In the genomic region with DNA sequence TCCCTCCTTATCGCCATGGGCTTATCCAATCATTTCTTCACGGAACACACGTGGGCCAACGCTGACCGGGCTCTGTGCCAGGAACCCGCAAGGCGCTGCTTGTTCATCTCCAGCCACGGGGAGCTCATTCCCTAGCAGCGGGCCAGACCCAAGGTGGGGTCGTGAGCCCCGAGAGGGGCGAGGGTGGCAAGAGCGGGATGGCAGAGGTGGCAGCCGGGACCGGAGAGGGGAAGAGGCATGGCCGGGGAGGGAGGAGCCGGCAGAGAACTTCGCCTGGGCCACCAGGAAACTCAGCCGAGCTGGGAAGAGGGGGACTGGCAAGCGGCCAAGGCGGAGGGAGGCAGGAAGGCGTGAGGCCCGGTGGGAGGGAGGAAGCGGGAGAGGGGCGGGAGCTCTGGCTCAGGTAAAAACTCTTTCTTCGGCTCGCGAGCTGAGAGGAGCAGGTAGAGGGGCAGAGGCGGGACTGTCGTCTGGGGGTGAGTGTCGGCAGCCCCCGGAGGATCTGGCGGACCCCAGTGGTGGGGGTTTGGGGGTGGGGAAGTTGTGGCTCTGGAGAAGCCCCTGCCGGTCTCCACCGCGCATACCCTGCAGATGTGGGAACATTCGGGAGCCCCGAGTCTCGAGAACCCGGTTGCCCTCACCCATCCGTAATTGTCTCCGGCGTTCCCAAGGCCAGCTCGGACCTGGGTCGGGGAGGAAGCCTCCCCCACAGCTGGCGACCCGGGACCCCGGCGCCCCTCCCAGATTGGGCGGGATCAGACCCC, we compare ENCODE assay signal across 1 cellular context.
TF ChIP-seq lines count a peak whose summit lies in the region.

A gene with protein sequence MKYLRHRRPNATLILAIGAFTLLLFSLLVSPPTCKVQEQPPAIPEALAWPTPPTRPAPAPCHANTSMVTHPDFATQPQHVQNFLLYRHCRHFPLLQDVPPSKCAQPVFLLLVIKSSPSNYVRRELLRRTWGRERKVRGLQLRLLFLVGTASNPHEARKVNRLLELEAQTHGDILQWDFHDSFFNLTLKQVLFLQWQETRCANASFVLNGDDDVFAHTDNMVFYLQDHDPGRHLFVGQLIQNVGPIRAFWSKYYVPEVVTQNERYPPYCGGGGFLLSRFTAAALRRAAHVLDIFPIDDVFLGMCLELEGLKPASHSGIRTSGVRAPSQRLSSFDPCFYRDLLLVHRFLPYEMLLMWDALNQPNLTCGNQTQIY (plus strand): TSS at position 408 of the 764 bp plus-strand sequence. CDS start 12,670 bp downstream, outside the sequence.

TF ChIP-seq in HepG2, 621 proteins besides CTCF, POLR2A, EP300 and RAD21 (continued from another document and continues in another):
- 0 out of 2 replicates have a peak, but pooled peaks have one; percentile 49 for TF ChIP-seq ZNF780A (CRISPR knock-in tag; IDR thresholded peaks at IDR 0.05)
- TF ChIP-seq NFATC3 (CRISPR knock-in tag; IDR thresholded peaks at IDR 0.05): no peak
- TF ChIP-seq CHCHD3 (CRISPR knock-in tag; IDR thresholded peaks at IDR 0.05): no peak
- TF ChIP-seq ADNP (CRISPR knock-in tag; IDR thresholded peaks at IDR 0.05): peak; percentile 68; the same call in 1 of the 2 replicates
- TF ChIP-seq PHF21A (CRISPR knock-in tag; IDR thresholded peaks at IDR 0.05): peak; percentile 44; the same call in 1 of the 2 replicates
- 0 out of 2 replicates have a peak, but pooled peaks have one; percentile 43 for TF ChIP-seq RNF2 (conservative IDR thresholded peaks at IDR 0.05; ENCODE audit: low read depth)
- TF ChIP-seq, protein P1, sequence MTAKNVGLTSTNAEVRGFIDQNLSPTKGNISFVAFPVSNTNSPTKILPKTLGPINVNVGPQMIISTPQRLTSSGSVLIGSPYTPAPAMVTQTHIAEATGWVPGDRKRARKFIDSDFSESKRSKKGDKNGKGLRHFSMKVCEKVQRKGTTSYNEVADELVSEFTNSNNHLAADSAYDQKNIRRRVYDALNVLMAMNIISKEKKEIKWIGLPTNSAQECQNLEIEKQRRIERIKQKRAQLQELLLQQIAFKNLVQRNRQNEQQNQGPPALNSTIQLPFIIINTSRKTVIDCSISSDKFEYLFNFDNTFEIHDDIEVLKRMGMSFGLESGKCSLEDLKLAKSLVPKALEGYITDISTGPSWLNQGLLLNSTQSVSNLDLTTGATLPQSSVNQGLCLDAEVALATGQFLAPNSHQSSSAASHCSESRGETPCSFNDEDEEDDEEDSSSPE (CRISPR knock-in tag; IDR thresholded peaks at IDR 0.05): no peak
- TF ChIP-seq KDM1A (CRISPR knock-in tag; IDR thresholded peaks at IDR 0.05): peak; percentile 97
- peak; percentile 27; the same call in 1 of the 2 replicates for TF ChIP-seq ERF (CRISPR knock-in tag; IDR thresholded peaks at IDR 0.05)
- TF ChIP-seq RFX3 (CRISPR knock-in tag; IDR thresholded peaks at IDR 0.05): no peak
- TF ChIP-seq, protein P2, sequence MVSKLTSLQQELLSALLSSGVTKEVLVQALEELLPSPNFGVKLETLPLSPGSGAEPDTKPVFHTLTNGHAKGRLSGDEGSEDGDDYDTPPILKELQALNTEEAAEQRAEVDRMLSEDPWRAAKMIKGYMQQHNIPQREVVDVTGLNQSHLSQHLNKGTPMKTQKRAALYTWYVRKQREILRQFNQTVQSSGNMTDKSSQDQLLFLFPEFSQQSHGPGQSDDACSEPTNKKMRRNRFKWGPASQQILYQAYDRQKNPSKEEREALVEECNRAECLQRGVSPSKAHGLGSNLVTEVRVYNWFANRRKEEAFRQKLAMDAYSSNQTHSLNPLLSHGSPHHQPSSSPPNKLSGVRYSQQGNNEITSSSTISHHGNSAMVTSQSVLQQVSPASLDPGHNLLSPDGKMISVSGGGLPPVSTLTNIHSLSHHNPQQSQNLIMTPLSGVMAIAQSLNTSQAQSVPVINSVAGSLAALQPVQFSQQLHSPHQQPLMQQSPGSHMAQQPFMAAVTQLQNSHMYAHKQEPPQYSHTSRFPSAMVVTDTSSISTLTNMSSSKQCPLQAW (CRISPR knock-in tag; IDR thresholded peaks at IDR 0.05): peak; percentile 76; the same call in 1 of the 2 replicates
- no peak for TF ChIP-seq ZNF878 (CRISPR knock-in tag; IDR thresholded peaks at IDR 0.05)
- TF ChIP-seq ZNF724P (CRISPR knock-in tag; IDR thresholded peaks at IDR 0.05; ENCODE audit: borderline replicate concordance): no peak
- TF ChIP-seq NR2F1 (CRISPR knock-in tag; IDR thresholded peaks at IDR 0.05): 0 out of 4 replicates have a peak, but pooled peaks of 1 of the 2 experiments have one; percentile 22
- TF ChIP-seq NR2F6 (IDR thresholded peaks at IDR 0.05): no peak
- 0 out of 2 replicates have a peak, but pooled peaks have one; percentile 36 for TF ChIP-seq NR2F6 (CRISPR knock-in tag; IDR thresholded peaks at IDR 0.05)
- TF ChIP-seq POGZ (CRISPR knock-in tag; IDR thresholded peaks at IDR 0.05): peak; percentile 56; the same call in 1 of the 2 replicates
- peak; percentile 74; the same call in 1 of the 3 replicates for TF ChIP-seq MXI1 (IDR thresholded peaks at IDR 0.05; ENCODE audit: borderline replicate concordance, low read depth, low read length)
- no peak for TF ChIP-seq KLF15 (CRISPR knock-in tag; IDR thresholded peaks at IDR 0.05; ENCODE audit: borderline replicate concordance)
- peak; percentile 35; the same call in 1 of the 2 replicates for TF ChIP-seq ZNF768 (CRISPR knock-in tag; IDR thresholded peaks at IDR 0.05)
- TF ChIP-seq, protein P3, sequence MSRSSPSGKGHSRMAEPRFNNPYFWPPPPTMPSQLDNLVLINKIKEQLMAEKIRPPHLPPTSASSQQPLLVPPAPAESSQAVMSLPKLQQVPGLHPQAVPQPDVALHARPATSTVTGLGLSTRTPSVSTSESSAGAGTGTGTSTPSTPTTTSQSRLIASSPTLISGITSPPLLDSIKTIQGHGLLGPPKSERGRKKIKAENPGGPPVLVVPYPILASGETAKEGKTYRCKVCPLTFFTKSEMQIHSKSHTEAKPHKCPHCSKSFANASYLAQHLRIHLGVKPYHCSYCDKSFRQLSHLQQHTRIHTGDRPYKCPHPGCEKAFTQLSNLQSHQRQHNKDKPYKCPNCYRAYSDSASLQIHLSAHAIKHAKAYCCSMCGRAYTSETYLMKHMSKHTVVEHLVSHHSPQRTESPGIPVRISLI (CRISPR knock-in tag; IDR thresholded peaks at IDR 0.05; ENCODE audit: borderline replicate concordance): peak; percentile 16; the same call in 1 of the 2 replicates
- TF ChIP-seq POLR2AphosphoS5 (IDR thresholded peaks at IDR 0.05; ENCODE audit: low read depth, low read length): peak; percentile 50
- TF ChIP-seq SPEN (CRISPR knock-in tag; IDR thresholded peaks at IDR 0.05; ENCODE audit: low read depth): 0 out of 2 replicates have a peak, but pooled peaks have one; percentile 19
- no peak for TF ChIP-seq ZNF224 (CRISPR knock-in tag; IDR thresholded peaks at IDR 0.05)
- TF ChIP-seq, protein P4, sequence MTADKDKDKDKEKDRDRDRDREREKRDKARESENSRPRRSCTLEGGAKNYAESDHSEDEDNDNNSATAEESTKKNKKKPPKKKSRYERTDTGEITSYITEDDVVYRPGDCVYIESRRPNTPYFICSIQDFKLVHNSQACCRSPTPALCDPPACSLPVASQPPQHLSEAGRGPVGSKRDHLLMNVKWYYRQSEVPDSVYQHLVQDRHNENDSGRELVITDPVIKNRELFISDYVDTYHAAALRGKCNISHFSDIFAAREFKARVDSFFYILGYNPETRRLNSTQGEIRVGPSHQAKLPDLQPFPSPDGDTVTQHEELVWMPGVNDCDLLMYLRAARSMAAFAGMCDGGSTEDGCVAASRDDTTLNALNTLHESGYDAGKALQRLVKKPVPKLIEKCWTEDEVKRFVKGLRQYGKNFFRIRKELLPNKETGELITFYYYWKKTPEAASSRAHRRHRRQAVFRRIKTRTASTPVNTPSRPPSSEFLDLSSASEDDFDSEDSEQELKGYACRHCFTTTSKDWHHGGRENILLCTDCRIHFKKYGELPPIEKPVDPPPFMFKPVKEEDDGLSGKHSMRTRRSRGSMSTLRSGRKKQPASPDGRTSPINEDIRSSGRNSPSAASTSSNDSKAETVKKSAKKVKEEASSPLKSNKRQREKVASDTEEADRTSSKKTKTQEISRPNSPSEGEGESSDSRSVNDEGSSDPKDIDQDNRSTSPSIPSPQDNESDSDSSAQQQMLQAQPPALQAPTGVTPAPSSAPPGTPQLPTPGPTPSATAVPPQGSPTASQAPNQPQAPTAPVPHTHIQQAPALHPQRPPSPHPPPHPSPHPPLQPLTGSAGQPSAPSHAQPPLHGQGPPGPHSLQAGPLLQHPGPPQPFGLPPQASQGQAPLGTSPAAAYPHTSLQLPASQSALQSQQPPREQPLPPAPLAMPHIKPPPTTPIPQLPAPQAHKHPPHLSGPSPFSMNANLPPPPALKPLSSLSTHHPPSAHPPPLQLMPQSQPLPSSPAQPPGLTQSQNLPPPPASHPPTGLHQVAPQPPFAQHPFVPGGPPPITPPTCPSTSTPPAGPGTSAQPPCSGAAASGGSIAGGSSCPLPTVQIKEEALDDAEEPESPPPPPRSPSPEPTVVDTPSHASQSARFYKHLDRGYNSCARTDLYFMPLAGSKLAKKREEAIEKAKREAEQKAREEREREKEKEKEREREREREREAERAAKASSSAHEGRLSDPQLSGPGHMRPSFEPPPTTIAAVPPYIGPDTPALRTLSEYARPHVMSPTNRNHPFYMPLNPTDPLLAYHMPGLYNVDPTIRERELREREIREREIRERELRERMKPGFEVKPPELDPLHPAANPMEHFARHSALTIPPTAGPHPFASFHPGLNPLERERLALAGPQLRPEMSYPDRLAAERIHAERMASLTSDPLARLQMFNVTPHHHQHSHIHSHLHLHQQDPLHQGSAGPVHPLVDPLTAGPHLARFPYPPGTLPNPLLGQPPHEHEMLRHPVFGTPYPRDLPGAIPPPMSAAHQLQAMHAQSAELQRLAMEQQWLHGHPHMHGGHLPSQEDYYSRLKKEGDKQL (CRISPR knock-in tag; IDR thresholded peaks at IDR 0.05; ENCODE audit: low read depth): 0 out of 2 replicates have a peak, but pooled peaks have one; percentile 19
- TF ChIP-seq, protein P5, sequence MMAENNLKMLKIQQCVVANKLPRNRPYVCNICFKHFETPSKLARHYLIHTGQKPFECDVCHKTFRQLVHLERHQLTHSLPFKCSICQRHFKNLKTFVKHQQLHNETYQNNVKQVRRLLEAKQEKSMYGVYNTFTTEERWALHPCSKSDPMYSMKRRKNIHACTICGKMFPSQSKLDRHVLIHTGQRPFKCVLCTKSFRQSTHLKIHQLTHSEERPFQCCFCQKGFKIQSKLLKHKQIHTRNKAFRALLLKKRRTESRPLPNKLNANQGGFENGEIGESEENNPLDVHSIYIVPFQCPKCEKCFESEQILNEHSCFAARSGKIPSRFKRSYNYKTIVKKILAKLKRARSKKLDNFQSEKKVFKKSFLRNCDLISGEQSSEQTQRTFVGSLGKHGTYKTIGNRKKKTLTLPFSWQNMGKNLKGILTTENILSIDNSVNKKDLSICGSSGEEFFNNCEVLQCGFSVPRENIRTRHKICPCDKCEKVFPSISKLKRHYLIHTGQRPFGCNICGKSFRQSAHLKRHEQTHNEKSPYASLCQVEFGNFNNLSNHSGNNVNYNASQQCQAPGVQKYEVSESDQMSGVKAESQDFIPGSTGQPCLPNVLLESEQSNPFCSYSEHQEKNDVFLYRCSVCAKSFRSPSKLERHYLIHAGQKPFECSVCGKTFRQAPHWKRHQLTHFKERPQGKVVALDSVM (CRISPR knock-in tag; IDR thresholded peaks at IDR 0.05): peak; percentile 95
- TF ChIP-seq TEAD2 (CRISPR knock-in tag; IDR thresholded peaks at IDR 0.05): no peak
- peak; percentile 84; the same call in 1 of the 2 replicates for TF ChIP-seq CHD4 (IDR thresholded peaks at IDR 0.05; ENCODE audit: borderline replicate concordance, low read length)
- TF ChIP-seq ARNT2 (CRISPR knock-in tag; IDR thresholded peaks at IDR 0.05; ENCODE audit: low read depth): peak; percentile 14; the same call in 1 of the 2 replicates
- TF ChIP-seq, protein P6, sequence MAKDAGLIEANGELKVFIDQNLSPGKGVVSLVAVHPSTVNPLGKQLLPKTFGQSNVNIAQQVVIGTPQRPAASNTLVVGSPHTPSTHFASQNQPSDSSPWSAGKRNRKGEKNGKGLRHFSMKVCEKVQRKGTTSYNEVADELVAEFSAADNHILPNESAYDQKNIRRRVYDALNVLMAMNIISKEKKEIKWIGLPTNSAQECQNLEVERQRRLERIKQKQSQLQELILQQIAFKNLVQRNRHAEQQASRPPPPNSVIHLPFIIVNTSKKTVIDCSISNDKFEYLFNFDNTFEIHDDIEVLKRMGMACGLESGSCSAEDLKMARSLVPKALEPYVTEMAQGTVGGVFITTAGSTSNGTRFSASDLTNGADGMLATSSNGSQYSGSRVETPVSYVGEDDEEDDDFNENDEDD (CRISPR knock-in tag; IDR thresholded peaks at IDR 0.05; ENCODE audit: borderline replicate concordance): 0 out of 2 replicates have a peak, but pooled peaks have one; percentile 54
- TF ChIP-seq SOX6 (IDR thresholded peaks at IDR 0.05): no peak
- TF ChIP-seq SOX6 (CRISPR knock-in tag; IDR thresholded peaks at IDR 0.05): peak; percentile 31; the same call in 1 of the 2 replicates
- TF ChIP-seq, protein P7, sequence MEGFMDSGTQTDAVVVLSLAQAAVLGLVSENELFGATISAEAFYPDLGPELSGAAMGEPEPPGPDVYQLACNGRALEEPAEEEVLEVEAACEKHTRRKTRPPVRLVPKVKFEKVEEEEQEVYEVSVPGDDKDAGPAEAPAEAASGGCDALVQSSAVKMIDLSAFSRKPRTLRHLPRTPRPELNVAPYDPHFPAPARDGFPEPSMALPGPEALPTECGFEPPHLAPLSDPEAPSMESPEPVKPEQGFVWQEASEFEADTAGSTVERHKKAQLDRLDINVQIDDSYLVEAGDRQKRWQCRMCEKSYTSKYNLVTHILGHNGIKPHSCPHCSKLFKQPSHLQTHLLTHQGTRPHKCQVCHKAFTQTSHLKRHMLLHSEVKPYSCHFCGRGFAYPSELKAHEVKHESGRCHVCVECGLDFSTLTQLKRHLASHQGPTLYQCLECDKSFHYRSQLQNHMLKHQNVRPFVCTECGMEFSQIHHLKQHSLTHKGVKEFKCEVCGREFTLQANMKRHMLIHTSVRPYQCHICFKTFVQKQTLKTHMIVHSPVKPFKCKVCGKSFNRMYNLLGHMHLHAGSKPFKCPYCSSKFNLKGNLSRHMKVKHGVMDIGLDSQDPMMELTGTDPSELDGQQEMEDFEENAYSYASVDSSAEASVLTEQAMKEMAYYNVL (CRISPR knock-in tag; IDR thresholded peaks at IDR 0.05; ENCODE audit: borderline replicate concordance): peak; percentile 66; the same call in 1 of the 2 replicates
- TF ChIP-seq, protein P8, sequence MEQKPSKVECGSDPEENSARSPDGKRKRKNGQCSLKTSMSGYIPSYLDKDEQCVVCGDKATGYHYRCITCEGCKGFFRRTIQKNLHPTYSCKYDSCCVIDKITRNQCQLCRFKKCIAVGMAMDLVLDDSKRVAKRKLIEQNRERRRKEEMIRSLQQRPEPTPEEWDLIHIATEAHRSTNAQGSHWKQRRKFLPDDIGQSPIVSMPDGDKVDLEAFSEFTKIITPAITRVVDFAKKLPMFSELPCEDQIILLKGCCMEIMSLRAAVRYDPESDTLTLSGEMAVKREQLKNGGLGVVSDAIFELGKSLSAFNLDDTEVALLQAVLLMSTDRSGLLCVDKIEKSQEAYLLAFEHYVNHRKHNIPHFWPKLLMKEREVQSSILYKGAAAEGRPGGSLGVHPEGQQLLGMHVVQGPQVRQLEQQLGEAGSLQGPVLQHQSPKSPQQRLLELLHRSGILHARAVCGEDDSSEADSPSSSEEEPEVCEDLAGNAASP (CRISPR knock-in tag; IDR thresholded peaks at IDR 0.05; ENCODE audit: borderline replicate concordance): 0 out of 2 replicates have a peak, but pooled peaks have one; percentile 16
- peak; percentile 49; the same call in 1 of the 2 replicates for TF ChIP-seq ZNF547 (CRISPR knock-in tag; IDR thresholded peaks at IDR 0.05)
- TF ChIP-seq GABPB1 (CRISPR knock-in tag; IDR thresholded peaks at IDR 0.05): peak; percentile 88
